1 cellular context compared by ENCODE assay signal in the genomic region with DNA sequence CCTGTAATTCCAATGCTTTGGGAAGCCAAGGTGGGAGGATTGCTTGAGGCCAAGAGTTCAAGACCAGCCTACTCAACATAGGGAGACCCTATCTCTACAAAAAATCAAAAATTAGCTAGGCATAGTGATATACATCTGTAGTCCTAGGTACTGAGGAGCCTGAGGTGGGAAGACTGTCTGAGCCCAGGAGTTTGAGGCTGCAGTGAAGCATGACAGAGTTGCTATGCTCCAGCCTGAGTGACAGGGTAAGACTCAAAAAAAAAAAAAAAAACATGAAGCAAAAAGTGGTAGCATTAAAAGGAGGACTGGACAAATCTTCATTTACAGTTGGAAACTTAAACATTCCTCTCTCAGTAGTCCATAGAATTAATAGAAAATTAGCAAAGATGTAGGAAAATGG.
TF ChIP-seq lines count a peak whose summit lies in the region.

No MANE protein-coding gene starts in this region.

TF ChIP-seq in WTC11, 78 proteins besides CTCF, POLR2A, EP300 and RAD21:
- no peak for TF ChIP-seq RELA (CRISPR knock-in tag; IDR thresholded peaks at IDR 0.05; ENCODE audit: borderline replicate concordance)
- no peak for TF ChIP-seq SMAD3 (CRISPR knock-in tag; IDR thresholded peaks at IDR 0.05; ENCODE audit: borderline replicate concordance)
- TF ChIP-seq, protein P1, sequence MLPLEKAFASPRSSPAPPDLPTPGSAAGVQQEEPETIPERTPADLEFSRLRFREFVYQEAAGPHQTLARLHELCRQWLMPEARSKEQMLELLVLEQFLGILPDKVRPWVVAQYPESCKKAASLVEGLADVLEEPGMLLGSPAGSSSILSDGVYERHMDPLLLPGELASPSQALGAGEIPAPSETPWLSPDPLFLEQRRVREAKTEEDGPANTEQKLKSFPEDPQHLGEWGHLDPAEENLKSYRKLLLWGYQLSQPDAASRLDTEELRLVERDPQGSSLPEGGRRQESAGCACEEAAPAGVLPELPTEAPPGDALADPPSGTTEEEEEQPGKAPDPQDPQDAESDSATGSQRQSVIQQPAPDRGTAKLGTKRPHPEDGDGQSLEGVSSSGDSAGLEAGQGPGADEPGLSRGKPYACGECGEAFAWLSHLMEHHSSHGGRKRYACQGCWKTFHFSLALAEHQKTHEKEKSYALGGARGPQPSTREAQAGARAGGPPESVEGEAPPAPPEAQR (CRISPR knock-in tag; IDR thresholded peaks at IDR 0.05) = no peak
- no peak for TF ChIP-seq TCF7 (CRISPR knock-in tag; IDR thresholded peaks at IDR 0.05; ENCODE audit: low read depth)
- TF ChIP-seq ESRRA (CRISPR knock-in tag; IDR thresholded peaks at IDR 0.05; ENCODE audit: borderline replicate concordance) = no peak
- TF ChIP-seq, protein P2, sequence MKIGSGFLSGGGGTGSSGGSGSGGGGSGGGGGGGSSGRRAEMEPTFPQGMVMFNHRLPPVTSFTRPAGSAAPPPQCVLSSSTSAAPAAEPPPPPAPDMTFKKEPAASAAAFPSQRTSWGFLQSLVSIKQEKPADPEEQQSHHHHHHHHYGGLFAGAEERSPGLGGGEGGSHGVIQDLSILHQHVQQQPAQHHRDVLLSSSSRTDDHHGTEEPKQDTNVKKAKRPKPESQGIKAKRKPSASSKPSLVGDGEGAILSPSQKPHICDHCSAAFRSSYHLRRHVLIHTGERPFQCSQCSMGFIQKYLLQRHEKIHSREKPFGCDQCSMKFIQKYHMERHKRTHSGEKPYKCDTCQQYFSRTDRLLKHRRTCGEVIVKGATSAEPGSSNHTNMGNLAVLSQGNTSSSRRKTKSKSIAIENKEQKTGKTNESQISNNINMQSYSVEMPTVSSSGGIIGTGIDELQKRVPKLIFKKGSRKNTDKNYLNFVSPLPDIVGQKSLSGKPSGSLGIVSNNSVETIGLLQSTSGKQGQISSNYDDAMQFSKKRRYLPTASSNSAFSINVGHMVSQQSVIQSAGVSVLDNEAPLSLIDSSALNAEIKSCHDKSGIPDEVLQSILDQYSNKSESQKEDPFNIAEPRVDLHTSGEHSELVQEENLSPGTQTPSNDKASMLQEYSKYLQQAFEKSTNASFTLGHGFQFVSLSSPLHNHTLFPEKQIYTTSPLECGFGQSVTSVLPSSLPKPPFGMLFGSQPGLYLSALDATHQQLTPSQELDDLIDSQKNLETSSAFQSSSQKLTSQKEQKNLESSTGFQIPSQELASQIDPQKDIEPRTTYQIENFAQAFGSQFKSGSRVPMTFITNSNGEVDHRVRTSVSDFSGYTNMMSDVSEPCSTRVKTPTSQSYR (CRISPR knock-in tag; IDR thresholded peaks at IDR 0.05) = no peak
- TF ChIP-seq GRHL2 (CRISPR knock-in tag; IDR thresholded peaks at IDR 0.05; ENCODE audit: insufficient replicate concordance, severe bottlenecking) = no peak
- TF ChIP-seq, protein P3, sequence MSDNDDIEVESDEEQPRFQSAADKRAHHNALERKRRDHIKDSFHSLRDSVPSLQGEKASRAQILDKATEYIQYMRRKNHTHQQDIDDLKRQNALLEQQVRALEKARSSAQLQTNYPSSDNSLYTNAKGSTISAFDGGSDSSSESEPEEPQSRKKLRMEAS (CRISPR knock-in tag; IDR thresholded peaks at IDR 0.05) = no peak
- TF ChIP-seq, protein P4, sequence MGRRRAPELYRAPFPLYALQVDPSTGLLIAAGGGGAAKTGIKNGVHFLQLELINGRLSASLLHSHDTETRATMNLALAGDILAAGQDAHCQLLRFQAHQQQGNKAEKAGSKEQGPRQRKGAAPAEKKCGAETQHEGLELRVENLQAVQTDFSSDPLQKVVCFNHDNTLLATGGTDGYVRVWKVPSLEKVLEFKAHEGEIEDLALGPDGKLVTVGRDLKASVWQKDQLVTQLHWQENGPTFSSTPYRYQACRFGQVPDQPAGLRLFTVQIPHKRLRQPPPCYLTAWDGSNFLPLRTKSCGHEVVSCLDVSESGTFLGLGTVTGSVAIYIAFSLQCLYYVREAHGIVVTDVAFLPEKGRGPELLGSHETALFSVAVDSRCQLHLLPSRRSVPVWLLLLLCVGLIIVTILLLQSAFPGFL (CRISPR knock-in tag; IDR thresholded peaks at IDR 0.05; ENCODE audit: borderline replicate concordance) = no peak
- TF ChIP-seq, protein P5, sequence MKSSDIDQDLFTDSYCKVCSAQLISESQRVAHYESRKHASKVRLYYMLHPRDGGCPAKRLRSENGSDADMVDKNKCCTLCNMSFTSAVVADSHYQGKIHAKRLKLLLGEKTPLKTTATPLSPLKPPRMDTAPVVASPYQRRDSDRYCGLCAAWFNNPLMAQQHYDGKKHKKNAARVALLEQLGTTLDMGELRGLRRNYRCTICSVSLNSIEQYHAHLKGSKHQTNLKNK (CRISPR knock-in tag; IDR thresholded peaks at IDR 0.05) = no peak
- no peak for TF ChIP-seq SMAD4 (CRISPR knock-in tag; IDR thresholded peaks at IDR 0.05)
- TF ChIP-seq ELF4 (CRISPR knock-in tag; IDR thresholded peaks at IDR 0.05; ENCODE audit: low read depth) = no peak
